In genomic region chr4:94936854-94937253, GRCh38 we compare ENCODE assay signal across 19 cellular contexts.
"Had no signal": no experiment of that assay in that cellular context is flagged by ENCODE, and none has a peak within 500 bp of the region (broad histone marks: within the 10 kb centered on the region; RNA-seq: fewer than 3 reads in every experiment).

No MANE protein-coding gene starts in this region.

- H3K4me3 ChIP-seq: colonic mucosa, hepatocyte, lung, ovary, thyroid gland, uterus had no signal

- H3K4me3 Mint-ChIP-seq: naive B cell, type B pancreatic cell had no signal

- FAIRE-seq: endothelial cell of umbilical vein, small intestine had no signal

- H3K4me2 ChIP-seq: hepatocyte had no signal

- H2AFZ ChIP-seq: hepatocyte had no signal

- H3K36me3 ChIP-seq: colonic mucosa, ovary, thyroid gland, uterus had no signal

- H3K27me3 Mint-ChIP-seq: naive B cell had no signal

- H3K4me1 ChIP-seq: colonic mucosa, thyroid gland, uterus had no signal

- DNase-seq: colonic mucosa; dermis blood vessel endothelial cell; foreskin melanocyte; head of caudate nucleus; left colon; left ventricle myocardium superior; mesendoderm; naive B cell; ovary; right cardiac atrium; small intestine; stimulated activated CD4-positive, alpha-beta T cell treated with anti-CD3 and anti-CD28 coated beads, Interleukin-12 subunit alpha, Interleukin-12 subunit beta, amount 100 ng/mL, for 4 hours; stimulated activated naive CD4-positive, alpha-beta T cell; thyroid gland; uterus had no signal

- H3K9me3 ChIP-seq: colonic mucosa, ovary, thyroid gland, uterus had no signal

- H3K4me1 Mint-ChIP-seq: naive B cell had no signal

- H3K9me3 Mint-ChIP-seq: type B pancreatic cell had no signal

- H3K27me3 ChIP-seq: colonic mucosa, hepatocyte, ovary, thyroid gland, uterus had no signal

- H3K27ac ChIP-seq: colonic mucosa, hepatocyte, ovary, thyroid gland, uterus had no signal

- ATAC-seq: left colon, left ventricle myocardium superior, right cardiac atrium had no signal

- H3K36me3 Mint-ChIP-seq: naive B cell had no signal

- H3K27ac Mint-ChIP-seq: naive B cell, type B pancreatic cell had no signal

- H3K79me2 ChIP-seq: hepatocyte had no signal
